In the genomic region with DNA sequence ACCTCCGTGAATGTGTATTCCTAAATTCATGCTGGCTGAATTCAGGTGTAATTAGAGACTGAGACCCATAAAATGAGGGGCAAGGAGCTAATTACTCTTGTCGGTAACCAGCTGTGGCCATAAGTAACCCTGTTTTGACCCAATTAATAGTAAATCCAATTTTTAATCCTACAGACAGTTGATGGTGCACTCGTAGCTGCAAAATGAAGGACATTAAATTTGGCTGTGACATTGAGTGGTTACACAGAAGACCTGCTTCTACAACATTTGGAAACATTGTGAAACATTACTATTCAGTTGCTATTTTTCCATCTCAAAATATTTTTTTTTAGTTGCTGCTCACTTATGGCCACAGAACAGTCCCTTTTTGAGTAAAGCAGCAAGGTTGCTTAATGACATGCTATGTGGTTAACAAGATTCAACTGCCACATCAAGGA, we compare ENCODE assay signal across 8 cellular contexts. TPM values are rescaled to one million over a fixed set of nuclear protein-coding genes. Genes with fewer than 3 reads are reported as not detected.
DNase-seq lines count a peak whose midpoint lies in the region; ATAC-seq, FAIRE-seq and TF ChIP-seq lines count a peak whose summit lies in the region.

No MANE protein-coding gene starts in this region.

- peaks cover 15% of the 10 kb centered on the region for H4K20me1 ChIP-seq in DOHH2 (ENCODE audit: control insufficient read depth, insufficient read depth, low read depth, low read length)

- 32 to 50% methylated on average over 3 of the region's 3 CpGs for WGBS in pancreas, 2 donors

- intact Hi-C loops in pancreas (cut with DNase I): no loop called here

- H3K27ac ChIP-seq in DOHH2 (ENCODE audit: low read depth, low read length) (peak overlapping the region; percentile 72), brain microvascular endothelial cell (peak overlapping the region; percentile 68), rectal smooth muscle tissue (ENCODE audit: low read depth, low read length) (peak overlapping the region; percentile 81), pancreas (peak overlapping the region in 2 of 4 donors; percentile 59 to 90)

- H3K9ac ChIP-seq in rectal smooth muscle tissue (ENCODE audit: low read length): no peak overlapping the region

- FAIRE-seq in pancreas (lab: Jason Lieb, UNC): no peak

- peaks cover 20% of the 10 kb centered on the region; the same call in 1 of the 2 replicates for H3F3A ChIP-seq in DOHH2 (ENCODE audit: control insufficient read depth, insufficient read depth)

- peaks cover 90% of the 10 kb centered on the region for H3K36me3 ChIP-seq in DOHH2 (ENCODE audit: control insufficient read depth, low read length)
- H3K36me3 ChIP-seq in MG63: peaks cover 74% of the 10 kb centered on the region
- H3K36me3 ChIP-seq in brain microvascular endothelial cell (replicated peaks): peaks cover 12% of the 10 kb centered on the region
- H3K36me3 ChIP-seq in rectal smooth muscle tissue (ENCODE audit: control insufficient read depth, insufficient read depth, low read length): no peaks in the 10 kb centered on the region
- no peaks in the 10 kb centered on the region for H3K36me3 ChIP-seq in H7 (replicated peaks; ENCODE audit: control insufficient read depth, insufficient read depth, low read length)
- no peaks in the 10 kb centered on the region for H3K36me3 ChIP-seq in pancreas

- H3K27me3 ChIP-seq in DOHH2 (ENCODE audit: control insufficient read depth, low read length) (no peaks in the 10 kb centered on the region), MG63 (no peaks in the 10 kb centered on the region), brain microvascular endothelial cell (replicated peaks) (no peaks in the 10 kb centered on the region), rectal smooth muscle tissue (ENCODE audit: control insufficient read depth, insufficient read depth, low read length) (no peaks in the 10 kb centered on the region), H7 (ENCODE audit: control insufficient read depth, insufficient read depth, low read length) (no peaks in the 10 kb centered on the region), pancreas (no peaks in the 10 kb centered on the region)

- TF ChIP-seq CTCF in DOHH2 (IDR thresholded peaks at IDR 0.05; ENCODE audit: low read depth, low read length, poor library complexity, severe bottlenecking): no peak
- no peak for TF ChIP-seq CTCF in brain microvascular endothelial cell (IDR thresholded peaks at IDR 0.05; ENCODE audit: low read depth, low read length, missing control alignments)
- TF ChIP-seq CTCF in pancreas (IDR thresholded peaks at IDR 0.05): no peak

- H3K4me1 ChIP-seq in DOHH2 (ENCODE audit: control insufficient read depth, low read length) (peaks cover 95% of the 10 kb centered on the region), rectal smooth muscle tissue (ENCODE audit: control insufficient read depth, insufficient read depth, low read length) (peaks cover 40% of the 10 kb centered on the region), pancreas (peaks cover 36 to 81% (median 52%) of the 10 kb centered on the region in 3 donors)

- H3K9me2 ChIP-seq in DOHH2 (replicated peaks; ENCODE audit: control insufficient read depth, low read length): no peaks in the 10 kb centered on the region

- peaks cover 100% of the 10 kb centered on the region for H3K79me2 ChIP-seq in DOHH2 (ENCODE audit: control insufficient read depth, low read length)

- no peaks in the 10 kb centered on the region for H3K9me3 ChIP-seq in DOHH2 (ENCODE audit: control insufficient read depth, insufficient read depth, low read length)
- H3K9me3 ChIP-seq in MG63: no peaks in the 10 kb centered on the region
- H3K9me3 ChIP-seq in pancreas: no peaks in the 10 kb centered on the region

- H3K4me2 ChIP-seq in DOHH2 (ENCODE audit: low read length): peak overlapping the region; percentile 68

- in situ Hi-C loops in brain microvascular endothelial cell (cut with HindIII; ENCODE audit: low pct_ligation_motif_present, low sequenced_read_pairs) (no loop called here), KBM-7 (cut with MboI; ENCODE audit: low pct_unique_long_range_greater_than_20kb, low sequenced_read_pairs) (no loop called here)

- H3K4me3 ChIP-seq in DOHH2 (ENCODE audit: low read length): peak overlapping the region; percentile 55
- H3K4me3 ChIP-seq in MG63: peak overlapping the region; percentile 40
- no peak overlapping the region for H3K4me3 ChIP-seq in brain microvascular endothelial cell (ENCODE audit: low read depth, low read length)
- peak overlapping the region; percentile 64 for H3K4me3 ChIP-seq in rectal smooth muscle tissue (ENCODE audit: low read length)
- H3K4me3 ChIP-seq in H7 (ENCODE audit: insufficient read depth, low read depth, low read length): no peak overlapping the region; the same call in 1 of the 2 replicates
- H3K4me3 ChIP-seq in pancreas: peak overlapping the region in 1 of 4 donors; percentile 44

- ATAC-seq in pancreas: no peak

- DNase-seq in MG63 (no peak), brain microvascular endothelial cell (no peak), occipital lobe (lab: John Stamatoyannopoulos, UW) (no peak), H7 (no peak), KBM-7 (no peak), pancreas (no peak)

RNA-seq across cellular contexts. Expression of a gene that starts 33.0 kb away (rescaled TPM):
- total RNA-seq in MG63 (2014; rRNA removed; shearing (Covaris generic); ENCODE audit: low replicate concordance): 171 and 176 TPM in 2 replicates
- 68.5 TPM for total RNA-seq in occipital lobe
- 11.1 and 25.3 TPM in 2 replicates for total RNA-seq in H7 (2014; rRNA removed; shearing (Covaris generic))
- 10 to 100 TPM; 30.5 to 73.2 (median 49.2) TPM for total RNA-seq in pancreas
- 10 to 100 TPM; 15.2 to 22.2 TPM for polyA plus RNA-seq in pancreas

Comparison
In these comparisons a context has a peak if more than half of its experiments do, and no peak if none do; other contexts are left out.
1. H3K4me3 ChIP-seq: peak in DOHH2 (single experiment), MG63 (single experiment) and rectal smooth muscle tissue (single experiment); none in brain microvascular endothelial cell (single experiment) and H7 (single experiment).